In the genomic region with DNA sequence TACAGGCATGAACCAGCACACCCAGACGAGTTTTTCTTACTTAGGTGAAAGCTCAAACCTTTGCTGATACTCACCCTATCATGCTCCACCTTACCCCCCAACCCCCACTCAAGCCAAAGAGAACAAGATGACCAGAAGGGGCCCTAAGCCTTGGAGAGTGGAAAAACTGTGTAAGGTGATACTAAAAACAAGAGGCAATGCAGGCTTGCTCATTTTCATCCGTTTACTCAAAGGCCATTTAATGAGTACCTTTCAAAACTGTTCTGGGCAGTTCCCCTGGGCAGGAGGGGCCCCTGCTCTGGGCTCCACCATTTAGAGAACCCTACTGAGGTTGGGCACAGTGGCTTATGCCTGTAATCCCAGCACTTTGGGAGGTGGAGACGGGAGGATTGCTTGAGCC, we compare ENCODE assay signal across 1 cellular context.
TF ChIP-seq lines count a peak whose summit lies in the region.

No MANE protein-coding gene starts in this region.

TF ChIP-seq in GM23338, 12 proteins besides CTCF, POLR2A, EP300 and RAD21:
- TF ChIP-seq, protein P1, sequence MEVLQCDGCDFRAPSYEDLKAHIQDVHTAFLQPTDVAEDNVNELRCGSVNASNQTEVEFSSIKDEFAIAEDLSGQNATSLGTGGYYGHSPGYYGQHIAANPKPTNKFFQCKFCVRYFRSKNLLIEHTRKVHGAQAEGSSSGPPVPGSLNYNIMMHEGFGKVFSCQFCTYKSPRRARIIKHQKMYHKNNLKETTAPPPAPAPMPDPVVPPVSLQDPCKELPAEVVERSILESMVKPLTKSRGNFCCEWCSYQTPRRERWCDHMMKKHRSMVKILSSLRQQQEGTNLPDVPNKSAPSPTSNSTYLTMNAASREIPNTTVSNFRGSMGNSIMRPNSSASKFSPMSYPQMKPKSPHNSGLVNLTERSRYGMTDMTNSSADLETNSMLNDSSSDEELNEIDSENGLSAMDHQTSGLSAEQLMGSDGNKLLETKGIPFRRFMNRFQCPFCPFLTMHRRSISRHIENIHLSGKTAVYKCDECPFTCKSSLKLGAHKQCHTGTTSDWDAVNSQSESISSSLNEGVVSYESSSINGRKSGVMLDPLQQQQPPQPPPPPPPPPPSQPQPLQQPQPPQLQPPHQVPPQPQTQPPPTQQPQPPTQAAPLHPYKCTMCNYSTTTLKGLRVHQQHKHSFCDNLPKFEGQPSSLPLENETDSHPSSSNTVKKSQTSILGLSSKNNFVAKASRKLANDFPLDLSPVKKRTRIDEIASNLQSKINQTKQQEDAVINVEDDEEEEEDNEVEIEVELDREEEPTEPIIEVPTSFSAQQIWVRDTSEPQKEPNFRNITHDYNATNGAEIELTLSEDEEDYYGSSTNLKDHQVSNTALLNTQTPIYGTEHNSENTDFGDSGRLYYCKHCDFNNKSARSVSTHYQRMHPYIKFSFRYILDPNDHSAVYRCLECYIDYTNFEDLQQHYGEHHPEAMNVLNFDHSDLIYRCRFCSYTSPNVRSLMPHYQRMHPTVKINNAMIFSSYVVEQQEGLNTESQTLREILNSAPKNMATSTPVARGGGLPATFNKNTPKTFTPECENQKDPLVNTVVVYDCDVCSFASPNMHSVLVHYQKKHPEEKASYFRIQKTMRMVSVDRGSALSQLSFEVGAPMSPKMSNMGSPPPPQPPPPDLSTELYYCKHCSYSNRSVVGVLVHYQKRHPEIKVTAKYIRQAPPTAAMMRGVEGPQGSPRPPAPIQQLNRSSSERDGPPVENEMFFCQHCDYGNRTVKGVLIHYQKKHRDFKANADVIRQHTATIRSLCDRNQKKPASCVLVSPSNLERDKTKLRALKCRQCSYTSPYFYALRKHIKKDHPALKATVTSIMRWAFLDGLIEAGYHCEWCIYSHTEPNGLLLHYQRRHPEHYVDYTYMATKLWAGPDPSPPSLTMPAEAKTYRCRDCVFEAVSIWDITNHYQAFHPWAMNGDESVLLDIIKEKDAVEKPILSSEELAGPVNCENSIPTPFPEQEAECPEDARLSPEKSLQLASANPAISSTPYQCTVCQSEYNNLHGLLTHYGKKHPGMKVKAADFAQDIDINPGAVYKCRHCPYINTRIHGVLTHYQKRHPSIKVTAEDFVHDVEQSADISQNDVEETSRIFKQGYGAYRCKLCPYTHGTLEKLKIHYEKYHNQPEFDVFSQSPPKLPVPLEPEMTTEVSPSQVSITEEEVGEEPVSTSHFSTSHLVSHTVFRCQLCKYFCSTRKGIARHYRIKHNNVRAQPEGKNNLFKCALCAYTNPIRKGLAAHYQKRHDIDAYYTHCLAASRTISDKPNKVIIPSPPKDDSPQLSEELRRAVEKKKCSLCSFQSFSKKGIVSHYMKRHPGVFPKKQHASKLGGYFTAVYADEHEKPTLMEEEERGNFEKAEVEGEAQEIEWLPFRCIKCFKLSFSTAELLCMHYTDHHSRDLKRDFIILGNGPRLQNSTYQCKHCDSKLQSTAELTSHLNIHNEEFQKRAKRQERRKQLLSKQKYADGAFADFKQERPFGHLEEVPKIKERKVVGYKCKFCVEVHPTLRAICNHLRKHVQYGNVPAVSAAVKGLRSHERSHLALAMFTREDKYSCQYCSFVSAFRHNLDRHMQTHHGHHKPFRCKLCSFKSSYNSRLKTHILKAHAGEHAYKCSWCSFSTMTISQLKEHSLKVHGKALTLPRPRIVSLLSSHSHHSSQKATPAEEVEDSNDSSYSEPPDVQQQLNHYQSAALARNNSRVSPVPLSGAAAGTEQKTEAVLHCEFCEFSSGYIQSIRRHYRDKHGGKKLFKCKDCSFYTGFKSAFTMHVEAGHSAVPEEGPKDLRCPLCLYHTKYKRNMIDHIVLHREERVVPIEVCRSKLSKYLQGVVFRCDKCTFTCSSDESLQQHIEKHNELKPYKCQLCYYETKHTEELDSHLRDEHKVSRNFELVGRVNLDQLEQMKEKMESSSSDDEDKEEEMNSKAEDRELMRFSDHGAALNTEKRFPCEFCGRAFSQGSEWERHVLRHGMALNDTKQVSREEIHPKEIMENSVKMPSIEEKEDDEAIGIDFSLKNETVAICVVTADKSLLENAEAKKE (CRISPR knock-in tag; IDR thresholded peaks at IDR 0.05): no peak
- TF ChIP-seq EZH2 (IDR thresholded peaks at IDR 0.05; ENCODE audit: low read depth, unreplicated experiment) (no peak), STAT1 (IDR thresholded peaks at IDR 0.05; ENCODE audit: unreplicated experiment) (no peak), ZNF114 (CRISPR knock-in tag; IDR thresholded peaks at IDR 0.05) (no peak), POLR2AphosphoS5 (IDR thresholded peaks at IDR 0.05; ENCODE audit: low read depth) (no peak)
- TF ChIP-seq, protein P2, sequence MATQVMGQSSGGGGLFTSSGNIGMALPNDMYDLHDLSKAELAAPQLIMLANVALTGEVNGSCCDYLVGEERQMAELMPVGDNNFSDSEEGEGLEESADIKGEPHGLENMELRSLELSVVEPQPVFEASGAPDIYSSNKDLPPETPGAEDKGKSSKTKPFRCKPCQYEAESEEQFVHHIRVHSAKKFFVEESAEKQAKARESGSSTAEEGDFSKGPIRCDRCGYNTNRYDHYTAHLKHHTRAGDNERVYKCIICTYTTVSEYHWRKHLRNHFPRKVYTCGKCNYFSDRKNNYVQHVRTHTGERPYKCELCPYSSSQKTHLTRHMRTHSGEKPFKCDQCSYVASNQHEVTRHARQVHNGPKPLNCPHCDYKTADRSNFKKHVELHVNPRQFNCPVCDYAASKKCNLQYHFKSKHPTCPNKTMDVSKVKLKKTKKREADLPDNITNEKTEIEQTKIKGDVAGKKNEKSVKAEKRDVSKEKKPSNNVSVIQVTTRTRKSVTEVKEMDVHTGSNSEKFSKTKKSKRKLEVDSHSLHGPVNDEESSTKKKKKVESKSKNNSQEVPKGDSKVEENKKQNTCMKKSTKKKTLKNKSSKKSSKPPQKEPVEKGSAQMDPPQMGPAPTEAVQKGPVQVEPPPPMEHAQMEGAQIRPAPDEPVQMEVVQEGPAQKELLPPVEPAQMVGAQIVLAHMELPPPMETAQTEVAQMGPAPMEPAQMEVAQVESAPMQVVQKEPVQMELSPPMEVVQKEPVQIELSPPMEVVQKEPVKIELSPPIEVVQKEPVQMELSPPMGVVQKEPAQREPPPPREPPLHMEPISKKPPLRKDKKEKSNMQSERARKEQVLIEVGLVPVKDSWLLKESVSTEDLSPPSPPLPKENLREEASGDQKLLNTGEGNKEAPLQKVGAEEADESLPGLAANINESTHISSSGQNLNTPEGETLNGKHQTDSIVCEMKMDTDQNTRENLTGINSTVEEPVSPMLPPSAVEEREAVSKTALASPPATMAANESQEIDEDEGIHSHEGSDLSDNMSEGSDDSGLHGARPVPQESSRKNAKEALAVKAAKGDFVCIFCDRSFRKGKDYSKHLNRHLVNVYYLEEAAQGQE (IDR thresholded peaks at IDR 0.05; ENCODE audit: unreplicated experiment): no peak
TF ChIP-seq in GM23338: peak in this region for 0.
